ENCODE assay signal across 1 cellular context in the genomic region with DNA sequence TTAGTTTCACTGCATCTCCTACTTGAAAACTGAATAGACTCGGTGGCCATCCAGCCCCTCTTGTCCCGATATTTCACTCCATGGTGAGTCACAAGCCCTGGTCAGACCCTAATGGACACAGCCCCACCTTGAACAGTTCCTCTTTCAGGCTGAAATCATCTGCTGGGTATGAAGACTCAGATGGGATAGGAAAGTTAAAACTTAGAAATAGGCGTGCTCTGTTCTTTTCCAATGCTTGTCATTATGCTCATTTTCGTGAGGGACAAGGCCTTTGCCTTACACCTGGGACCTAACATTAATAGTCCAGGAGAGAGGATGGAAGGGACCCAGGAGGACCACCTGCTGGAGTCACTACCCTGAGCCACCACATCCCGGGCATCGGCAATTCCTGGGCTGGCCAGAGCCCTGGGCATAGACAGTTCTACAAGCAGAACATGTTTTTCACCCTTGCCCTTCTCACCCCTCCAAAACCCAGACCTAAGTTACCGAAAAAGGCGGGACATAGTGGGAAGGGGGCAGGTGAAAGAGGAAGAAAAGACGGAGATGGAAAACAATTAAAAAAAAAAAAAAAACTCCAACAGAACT.
TF ChIP-seq lines count a peak whose summit lies in the region.

No MANE protein-coding gene starts in this region.

TF ChIP-seq in A549, 52 proteins besides CTCF, POLR2A, EP300 and RAD21 (continued from another document):
- TF ChIP-seq ZNF302 (CRISPR knock-in tag; IDR thresholded peaks at IDR 0.05), result no peak
